ENCODE assay signal across 11 cellular contexts in genomic region chr7:513521-514166, GRCh38. TPM values are rescaled to one million over a fixed set of nuclear protein-coding genes. Genes with fewer than 3 reads are reported as not detected.
DNase-seq lines count a peak whose midpoint lies in the region; ATAC-seq, FAIRE-seq and TF ChIP-seq lines count a peak whose summit lies in the region.
"Had no signal": no experiment of that assay in that cellular context is flagged by ENCODE, and none has a peak within 500 bp of the region (broad histone marks: within the 10 kb centered on the region; RNA-seq: fewer than 3 reads in every experiment).

No MANE protein-coding gene starts in this region.

- peaks cover 72% of the 10 kb centered on the region for H3K27me3 Mint-ChIP-seq in Calu3 (ENCODE audit: unreplicated experiment)

- WGBS in H1 (ENCODE audit: extremely low coverage in 1 of 2, insufficient coverage in 1 of 2, insufficient read length in 1 of 2, insufficient replicate concordance in 2 of 2, low coverage in 1 of 2, low lambda C conversion rate in 2 of 2, missing lambda C conversion rate in 1 of 2), 2 experiments = 87% methylated on average over 18 of the region's 20 CpGs; no CpG with 5 or more reads in 1 of the 2 experiments
- WGBS in sigmoid colon, 2 donors = 62 to 82% methylated on average over 20 of the region's 20 CpGs

- no peaks in the 10 kb centered on the region; the same call in none of the 2 replicates for H3K79me1 ChIP-seq in H1 (ENCODE audit: low read depth, low read length)

- H2AFZ ChIP-seq in H1 (ENCODE audit: low read length) = no peak overlapping the region

- H3K4me1 ChIP-seq in H1 (replicated peaks in 1 of 4; ENCODE audit: control insufficient read depth in 3 of 4, insufficient read depth in 4 of 4, low read length in 3 of 4) (peaks cover 6 to 35% (median 15%) of the 10 kb centered on the region in 4 experiments), sigmoid colon (peaks cover 0 to 57% (median 48%) of the 10 kb centered on the region in 4 donors)

- no peak overlapping the region for H3K4me3 Mint-ChIP-seq in Calu3 (ENCODE audit: low read depth, unreplicated experiment)

- H3K4me2 ChIP-seq in H1 (ENCODE audit: insufficient read depth in 1 of 2, low read depth in 2 of 2, low read length in 2 of 2) = no peak overlapping the region

- no peak overlapping the region for H3K4ac ChIP-seq in H1 (replicated peaks; ENCODE audit: insufficient read length, low read depth, low read length)

- H3K56ac ChIP-seq in H1 (replicated peaks; ENCODE audit: insufficient read length, low read depth, low read length) = no peak overlapping the region

- H4K8ac ChIP-seq in H1 (ENCODE audit: extremely low read depth, insufficient read depth, low read length) = no peak overlapping the region; the same call in 1 of the 2 replicates

- no peak for TF ChIP-seq CTCF in H1 (IDR thresholded peaks at IDR 0.05; ENCODE audit: control extremely low read depth in 1 of 3, insufficient read depth in 1 of 3, low read depth in 1 of 3, low read length in 3 of 3)
- no peak for TF ChIP-seq CTCF in sigmoid colon (IDR thresholded peaks at IDR 0.05)
- no peak for TF ChIP-seq CTCF in Calu3 (IDR thresholded peaks at IDR 0.05; ENCODE audit: unreplicated experiment)

- H3K27me3 ChIP-seq in H1 (replicated peaks in 1 of 4; ENCODE audit: control insufficient read depth in 3 of 4, extremely low read depth in 1 of 4, insufficient read depth in 3 of 4, low read length in 3 of 4) (peaks cover 0 to 3% (median 0%) of the 10 kb centered on the region in 4 experiments; a peak in 1 of 7 replicates), sigmoid colon (no peaks in the 10 kb centered on the region)

- H2BK20ac ChIP-seq in H1 (ENCODE audit: low read length) = no peak overlapping the region

- DNase-seq in Daoy (ENCODE audit: low read depth) (peak; percentile 68), M059J (ENCODE audit: low read depth) (peak; percentile 65), H1 (ENCODE audit: low read depth in 1 of 2, low spot score in 2 of 2) (no peak), sigmoid colon (no peak), frontal cortex (ENCODE audit: low spot score in 2 of 2) (no peak), NCI-H2196 (lab: John Stamatoyannopoulos, UW; ENCODE audit: unreplicated experiment) (no peak), Calu3 (no peak)
- DNase-seq: activated gamma-delta T cell; stimulated activated CD4-positive, alpha-beta T cell treated with anti-CD3 and anti-CD28 coated beads, Interleukin-1b, Interleukin-23, amount 100 ng/mL, for 48 hours had no signal

- TF ChIP-seq EP300 in H1 (IDR thresholded peaks at IDR 0.05; ENCODE audit: borderline replicate concordance in 1 of 2, low read depth in 2 of 2, low read length in 2 of 2) (no peak), sigmoid colon (IDR thresholded peaks at IDR 0.05) (no peak)

- peaks cover 0 to 55% of the 10 kb centered on the region in 2 experiments; a peak in 3 of 4 replicates for H3K79me2 ChIP-seq in H1 (ENCODE audit: control insufficient read depth in 1 of 2, insufficient read depth in 2 of 2, low read length in 2 of 2)

- H3K36me3 ChIP-seq in H1 (ENCODE audit: control insufficient read depth in 2 of 4, insufficient read depth in 4 of 4, low read length in 3 of 4) (peaks cover 0 to 13% (median 6%) of the 10 kb centered on the region in 4 experiments; a peak in 4 of 8 replicates), sigmoid colon (peaks cover 8 to 35% (median 15%) of the 10 kb centered on the region in 4 donors)

- H2BK12ac ChIP-seq in H1 (ENCODE audit: low read depth, low read length) = peak overlapping the region; percentile 39; the same call in 1 of the 2 replicates

- H3K9me3 Mint-ChIP-seq in Calu3 (ENCODE audit: low read depth, unreplicated experiment) = no peaks in the 10 kb centered on the region

- H3K9me3 ChIP-seq in H1 (ENCODE audit: insufficient read depth in 2 of 2, low read depth in 1 of 2, low read length in 1 of 2) = no peaks in the 10 kb centered on the region
- H3K9me3 ChIP-seq in sigmoid colon = no peaks in the 10 kb centered on the region

- no peak overlapping the region for H2AK5ac ChIP-seq in H1 (ENCODE audit: low read depth, low read length)

- no peak overlapping the region for H4K91ac ChIP-seq in H1 (replicated peaks; ENCODE audit: insufficient read length, low read length)

- no peak overlapping the region for H4K5ac ChIP-seq in H1 (ENCODE audit: insufficient read length, low read depth, low read length)

- no peak overlapping the region; a peak in 1 of 7 replicates for H3K9ac ChIP-seq in H1 (replicated peaks in 1 of 4; ENCODE audit: extremely low read depth in 1 of 4, low read depth in 3 of 4, low read length in 3 of 4)

- H3K36me3 Mint-ChIP-seq in Calu3 (ENCODE audit: insufficient read depth, unreplicated experiment) = peaks cover 28% of the 10 kb centered on the region

- no peak overlapping the region for H3K14ac ChIP-seq in H1 (ENCODE audit: insufficient read length)

- no peak overlapping the region for H2BK120ac ChIP-seq in H1 (replicated peaks; ENCODE audit: low read depth, low read length)

- no peak for TF ChIP-seq POLR2A in H1 (IDR thresholded peaks at IDR 0.05; ENCODE audit: control extremely low read depth in 1 of 2, low read depth in 2 of 2, low read length in 2 of 2)
- TF ChIP-seq POLR2A in sigmoid colon (IDR thresholded peaks at IDR 0.05) = no peak

- no peak for ATAC-seq in GM21526 (IDR thresholded peaks at IDR 0.05; ENCODE audit: low FRiP score, unreplicated experiment)
- ATAC-seq: esophagus mucosa had no signal

- POLR2A ChIA-PET in H1 (lab: Charles Lee; ENCODE audit: partially characterized antibody) = interaction anchor here (0.8 to 1.5 kb wide), 6 partner anchors 8 to 223 kb away, joined by 3 to 5 read pairs (median 3); no protein-coding TSS in a partner anchor

- H3K27ac ChIP-seq in H1 (ENCODE audit: low read depth, low read length) = no peak overlapping the region
- peak overlapping the region; percentile 89 to 96 (median 93) for H3K27ac ChIP-seq in sigmoid colon

- peak overlapping the region; percentile 52; the same call in 1 of the 2 replicates for H3K18ac ChIP-seq in H1 (ENCODE audit: extremely low read depth, low read length)

- H2BK15ac ChIP-seq in H1 (ENCODE audit: low read length) = 0 out of 2 replicates have a peak overlapping the region, but pooled peaks have one; percentile 46

- peaks cover 19% of the 10 kb centered on the region for H3K4me1 Mint-ChIP-seq in Calu3 (ENCODE audit: low read depth, unreplicated experiment)

- H3K27ac Mint-ChIP-seq in Calu3 (ENCODE audit: unreplicated experiment) = no peak overlapping the region

- H3K4me3 ChIP-seq in H1 (ENCODE audit: extremely low read depth in 1 of 4, insufficient read depth in 2 of 4, low read depth in 3 of 4, low read length in 4 of 4) = no peak overlapping the region
- no peak overlapping the region for H3K4me3 ChIP-seq in sigmoid colon

- peak overlapping the region; percentile 12; the same call in 1 of the 2 replicates for H2BK5ac ChIP-seq in H1 (ENCODE audit: low read depth, low read length)

- no peak; a peak in 1 of 4 replicates for TF ChIP-seq RAD21 in H1 (IDR thresholded peaks at IDR 0.05 in 1 of 2, conservative IDR thresholded peaks at IDR 0.05 in 1 of 2; ENCODE audit: low read depth in 2 of 2, low read length in 2 of 2)

- intact Hi-C loops in sigmoid colon (cut with DNase I) (loop anchor here (10.0 kb wide), 2 partner anchors 361 to 1021 kb away; partner anchors contain the start of genes GET4 and MAFK), Calu3 (cut with micrococcal nuclease; ENCODE audit: unreplicated experiment) (no loop called here)

- H4K20me1 ChIP-seq in H1 (replicated peaks in 1 of 2; ENCODE audit: control insufficient read depth in 1 of 2, insufficient read depth in 2 of 2, low read length in 2 of 2) = peaks cover 7 to 14% of the 10 kb centered on the region in 2 experiments

- peaks cover 2% of the 10 kb centered on the region; the same call in 1 of the 2 replicates for H3K23me2 ChIP-seq in H1 (ENCODE audit: low read depth, low read length)

- FAIRE-seq in H1 (lab: Jason Lieb, UNC) = no peak
- no peak for FAIRE-seq in frontal cortex (lab: Jason Lieb, UNC)

- no peak overlapping the region for H3K23ac ChIP-seq in H1 (ENCODE audit: insufficient read length)

- CTCF ChIA-PET in H1 (lab: Charles Lee; ENCODE audit: partially characterized antibody) = interaction anchor here (0.8 to 2.0 kb wide), 7 partner anchors 13 to 195 kb away, joined by 3 to 7 read pairs (median 3); no protein-coding TSS in a partner anchor
- CTCF ChIA-PET in Calu3 (lab: Charles Lee) = interaction anchor here (0.6 to 1.2 kb wide), 2 partner anchors 10 to 100 kb away, joined by 3 to 5 read pairs; no protein-coding TSS in a partner anchor

- BruUV-seq in Calu3 (replicated peaks; lab: Mats Ljungman, UMichigan) = no TSS peak

TF ChIP-seq in H1, 55 proteins besides CTCF, POLR2A, EP300 and RAD21:
- no peak for TF ChIP-seq SRF (IDR thresholded peaks at IDR 0.05; ENCODE audit: low read depth, low read length)
- no peak for TF ChIP-seq PHF8 (conservative IDR thresholded peaks at IDR 0.05; ENCODE audit: low read depth, low read length)
- no peak for TF ChIP-seq RBBP5 (IDR thresholded peaks at IDR 0.05; ENCODE audit: borderline replicate concordance, low read depth, low read length)
- TF ChIP-seq TCF12 (IDR thresholded peaks at IDR 0.05; ENCODE audit: low read depth, low read length) = no peak
TF ChIP-seq in H1: peak in this region for 0.

RNA-seq across cellular contexts. Expression of gene PDGFA, which starts 6.0 kb away (rescaled TPM):
- total RNA-seq in Daoy (2014; rRNA removed; shearing (Covaris generic)) = 23.1 and 34.1 TPM in 2 replicates
- total RNA-seq in M059J (2014; rRNA removed; shearing (Covaris generic)) = 2.5 and 6.3 TPM in 2 replicates
- total RNA-seq in H1 (2021; fragmentation: NEBNext Ultra II Directional; extraction: Animal tissue kit (Norgen Biotek cat#: 25700)) = 38.0 and 43.0 TPM in 2 replicates
- polyA plus RNA-seq in H1 (2011; rRNA removed) (21.1 and 22.3 TPM in 2 replicates), sigmoid colon (10 to 100 TPM; 19.7 to 21.6 (median 20.0) TPM)
- 18.1 TPM for polyA plus RNA-seq in H1 (2011; cell fraction: cytosol; rRNA removed)
- 42.6 TPM for polyA plus RNA-seq in H1 (2011; cell fraction: nucleus; rRNA removed)
- polyA plus RNA-seq in H1 (2012, experiment 1 of 2) = 42.0 to 59.5 TPM (median 51.8 TPM) in 4 replicates
- 33.3 TPM for polyA plus RNA-seq in H1 (2012, experiment 2 of 2)
- 34.8 TPM for polyA plus RNA-seq in H1 (2013, experiment 1 of 2)
- polyA plus RNA-seq in H1 (2013, experiment 2 of 2) = 38.8 TPM
- polyA minus RNA-seq in H1 (2011; rRNA and poly(A)+ RNA removed) = 46.5 and 53.1 TPM in 2 replicates
- 78.2 TPM for polyA minus RNA-seq in H1 (2011; cell fraction: cytosol; rRNA and poly(A)+ RNA removed)
- 31.0 TPM for polyA minus RNA-seq in H1 (2011; cell fraction: nucleus; rRNA and poly(A)+ RNA removed)
- total RNA-seq in sigmoid colon (10 to 100 TPM; 33.9 to 38.5 (median 36.9) TPM), frontal cortex (42.4 TPM), Calu3 (2022) (4.5 and 6.4 TPM in 2 replicates)

Comparison
In these comparisons a context has a peak if more than half of its experiments do, and no peak if none do; other contexts are left out.
1. DNase-seq: peak in Daoy (single experiment) and M059J (single experiment); none in H1 (0 of 2), sigmoid colon (single experiment), frontal cortex (0 of 2), NCI-H2196 (single experiment) and Calu3 (single experiment).